ENCODE assay signal across 18 cellular contexts in the genomic region with DNA sequence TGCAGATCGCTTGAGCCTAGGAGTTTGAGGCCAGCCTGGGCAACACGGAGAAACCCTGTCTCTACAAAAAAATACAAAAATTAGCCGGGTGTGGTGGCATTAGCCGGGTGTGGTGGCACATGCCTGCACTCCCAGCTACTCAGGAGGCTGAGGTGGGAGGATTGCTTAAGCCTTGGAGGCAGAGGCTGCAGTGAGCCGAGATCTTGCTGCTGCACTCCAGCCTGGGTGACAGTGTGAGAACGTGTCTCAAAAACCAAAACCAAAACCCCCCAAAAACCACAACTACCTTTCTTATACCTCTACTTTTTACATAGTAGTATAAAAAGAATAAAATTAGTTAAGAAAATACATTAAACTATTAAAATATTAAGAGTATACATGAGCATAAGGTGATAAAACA.
DNase-seq lines count a peak whose midpoint lies in the region; ATAC-seq and TF ChIP-seq lines count a peak whose summit lies in the region.
"Had no signal": no experiment of that assay in that cellular context is flagged by ENCODE, and none has a peak within 500 bp of the region (broad histone marks: within the 10 kb centered on the region; RNA-seq: fewer than 3 reads in every experiment).

No MANE protein-coding gene starts in this region.

- no peak overlapping the region for H2AFZ ChIP-seq in OCI-LY7 (ENCODE audit: low read length)

- BruUV-seq in OCI-LY7 (replicated peaks; lab: Mats Ljungman, UMichigan) = no TSS peak

- H3K27ac Mint-ChIP-seq in T-helper 1 cell treated with Interleukin-12 subunit alpha and Interleukin-12 subunit beta and Interleukin-4 antibody, amounts not matched to agents 30 μg/mL and 1 μg/mL, for 36 hours = no peak overlapping the region
- peak overlapping the region; percentile 75 to 96 for H3K27ac Mint-ChIP-seq in natural killer cell treated with Interleukin-12 subunit alpha and Interleukin-12 subunit beta and Interleukin-15 and Interleukin-18, amount 100 ng/mL, for 72 hours
- H3K27ac Mint-ChIP-seq in mesothelial cell of epicardium = no peak overlapping the region

- no peaks in the 10 kb centered on the region for H3K9me2 ChIP-seq in OCI-LY7 (ENCODE audit: insufficient read depth, low read length)

- peaks cover 25% of the 10 kb centered on the region for H3K36me3 Mint-ChIP-seq in T-helper 1 cell treated with Interleukin-12 subunit alpha and Interleukin-12 subunit beta and Interleukin-4 antibody, amounts not matched to agents 30 μg/mL and 1 μg/mL, for 36 hours (ENCODE audit: low read depth)
- peaks cover 11% of the 10 kb centered on the region for H3K36me3 Mint-ChIP-seq in natural killer cell treated with Interleukin-12 subunit alpha and Interleukin-12 subunit beta and Interleukin-15 and Interleukin-18, amount 100 ng/mL, for 72 hours
- peaks cover 9% of the 10 kb centered on the region for H3K36me3 Mint-ChIP-seq in mesothelial cell of epicardium

- H3K4me1 Mint-ChIP-seq in T-helper 1 cell treated with Interleukin-12 subunit alpha and Interleukin-12 subunit beta and Interleukin-4 antibody, amounts not matched to agents 30 μg/mL and 1 μg/mL, for 36 hours (ENCODE audit: low read depth) = peaks cover 28% of the 10 kb centered on the region
- H3K4me1 Mint-ChIP-seq in natural killer cell treated with Interleukin-12 subunit alpha and Interleukin-12 subunit beta and Interleukin-15 and Interleukin-18, amount 100 ng/mL, for 72 hours (ENCODE audit: low read depth in 2 of 2) = peaks cover 29 to 41% of the 10 kb centered on the region in 2 donors
- H3K4me1 Mint-ChIP-seq in mesothelial cell of epicardium = no peaks in the 10 kb centered on the region

- H3K9me3 Mint-ChIP-seq in T-helper 1 cell treated with Interleukin-12 subunit alpha and Interleukin-12 subunit beta and Interleukin-4 antibody, amounts not matched to agents 30 μg/mL and 1 μg/mL, for 36 hours = no peaks in the 10 kb centered on the region
- no peaks in the 10 kb centered on the region for H3K9me3 Mint-ChIP-seq in natural killer cell treated with Interleukin-12 subunit alpha and Interleukin-12 subunit beta and Interleukin-15 and Interleukin-18, amount 100 ng/mL, for 72 hours
- H3K9me3 Mint-ChIP-seq in mesothelial cell of epicardium = no peaks in the 10 kb centered on the region

- CTCF ChIA-PET in OCI-LY7 (lab: Charles Lee; ENCODE audit: unreplicated experiment) = no interaction called here

- peak; percentile 0 for DNase-seq in activated gamma-delta T cell treated with anti-CD3 and anti-CD28 coated beads, Interleukin-2, amount 50 U/mL, for 16 hours (ENCODE audit: low read depth)
- DNase-seq in activated gamma-delta T cell treated with Interleukin-2 at 50 U/mL for 16 hours (no peak), mesothelial cell of epicardium (ENCODE audit: low spot score in 2 of 2, unreplicated experiment in 2 of 2) (no peak), sciatic nerve (ENCODE audit: low spot score) (no peak), OCI-LY7 (ENCODE audit: low spot score) (no peak)
- DNase-seq in natural killer cell treated with Interleukin-12 subunit alpha and Interleukin-12 subunit beta and Interleukin-15 and Interleukin-18, amount 100 ng/mL, for 72 hours (ENCODE audit: low spot score) = no peak
- DNase-seq: activated CD8-positive, alpha-beta memory T cell treated with anti-CD3 and anti-CD28 coated beads, Interleukin-2, amount 50 U/mL, for 48 hours; amygdala; Caco-2; foreskin melanocyte; MV-4-11; NCI-H748 treated with DMSO at 0.1 percent for 48 hours; uterus had no signal

- H3K36me3 ChIP-seq in OCI-LY7 (ENCODE audit: insufficient read depth, low read length) = peaks cover 70% of the 10 kb centered on the region
- H3K36me3 ChIP-seq: prostate gland, uterus had no signal

- no peaks in the 10 kb centered on the region for H3K9me3 ChIP-seq in OCI-LY7 (ENCODE audit: low read length)
- H3K9me3 ChIP-seq: Caco-2, prostate gland, uterus had no signal

- peaks cover 10% of the 10 kb centered on the region for H3K4me1 ChIP-seq in OCI-LY7 (ENCODE audit: insufficient read depth, low read length, poor library complexity, severe bottlenecking)
- H3K4me1 ChIP-seq: prostate gland, uterus had no signal

- H3K4me2 ChIP-seq in OCI-LY7 (ENCODE audit: low read length) = no peak overlapping the region

- no peaks in the 10 kb centered on the region for H4K20me1 ChIP-seq in OCI-LY7 (ENCODE audit: insufficient read depth, low read length)

- TF ChIP-seq CTCF in mesothelial cell of epicardium (IDR thresholded peaks at IDR 0.05; ENCODE audit: unreplicated experiment) = no peak
- no peak for TF ChIP-seq CTCF in OCI-LY7 (conservative IDR thresholded peaks at IDR 0.05; ENCODE audit: low read length)

- intact Hi-C loops in sciatic nerve (cut with DNase I) = no loop called here
- intact Hi-C loops in OCI-LY7 (cut with micrococcal nuclease; ENCODE audit: unreplicated experiment) = no loop called here

- POLR2A ChIA-PET in OCI-LY7 (lab: Charles Lee) = no interaction called here

- H3K27ac ChIP-seq in OCI-LY7 (ENCODE audit: low read depth, low read length, poor library complexity, severe bottlenecking) = no peak overlapping the region
- H3K27ac ChIP-seq: prostate gland, uterus, VCaP had no signal

- peak; percentile 40 for ATAC-seq in GM21786 (IDR thresholded peaks at IDR 0.05; ENCODE audit: unreplicated experiment)
- ATAC-seq in natural killer cell treated with Interleukin-12 subunit alpha and Interleukin-12 subunit beta and Interleukin-15 and Interleukin-18, amount 100 ng/mL, for 72 hours = peak; percentile 47 to 61
- ATAC-seq in sciatic nerve = no peak
- ATAC-seq: left lobe of liver had no signal

- no peaks in the 10 kb centered on the region for H3K27me3 Mint-ChIP-seq in T-helper 1 cell treated with Interleukin-12 subunit alpha and Interleukin-12 subunit beta and Interleukin-4 antibody, amounts not matched to agents 30 μg/mL and 1 μg/mL, for 36 hours (ENCODE audit: low read depth)
- H3K27me3 Mint-ChIP-seq in natural killer cell treated with Interleukin-12 subunit alpha and Interleukin-12 subunit beta and Interleukin-15 and Interleukin-18, amount 100 ng/mL, for 72 hours = no peaks in the 10 kb centered on the region
- H3K27me3 Mint-ChIP-seq in mesothelial cell of epicardium (ENCODE audit: low read depth) = no peaks in the 10 kb centered on the region

- H3K4me3 Mint-ChIP-seq in T-helper 1 cell treated with Interleukin-12 subunit alpha and Interleukin-12 subunit beta and Interleukin-4 antibody, amounts not matched to agents 30 μg/mL and 1 μg/mL, for 36 hours = peak overlapping the region; percentile 26
- peak overlapping the region; percentile 40 for H3K4me3 Mint-ChIP-seq in natural killer cell treated with Interleukin-12 subunit alpha and Interleukin-12 subunit beta and Interleukin-15 and Interleukin-18, amount 100 ng/mL, for 72 hours
- no peak overlapping the region for H3K4me3 Mint-ChIP-seq in mesothelial cell of epicardium

- H3K79me2 ChIP-seq in OCI-LY7 (ENCODE audit: insufficient read depth, low read depth, low read length) = no peaks in the 10 kb centered on the region

- H3K4me3 ChIP-seq in OCI-LY7 (ENCODE audit: low read depth, low read length, poor library complexity, severe bottlenecking) = no peak overlapping the region
- H3K4me3 ChIP-seq: prostate gland, uterus had no signal

Comparison
In these comparisons a context has a peak if more than half of its experiments do, and no peak if none do; other contexts are left out.
1. H3K27ac Mint-ChIP-seq: peak in natural killer cell treated with Interleukin-12 subunit alpha and Interleukin-12 subunit beta and Interleukin-15 and Interleukin-18, amount 100 ng/mL, for 72 hours (2 of 2); none in T-helper 1 cell treated with Interleukin-12 subunit alpha and Interleukin-12 subunit beta and Interleukin-4 antibody, amounts not matched to agents 30 μg/mL and 1 μg/mL, for 36 hours (single experiment) and mesothelial cell of epicardium (single experiment).